Comparison of ENCODE assay signal across 18 cellular contexts in genomic region chr4:102281171-102281842, GRCh38.
DNase-seq lines count a peak whose midpoint lies in the region; ATAC-seq and TF ChIP-seq lines count a peak whose summit lies in the region.
"Had no signal": no experiment of that assay in that cellular context is flagged by ENCODE, and none has a peak within 500 bp of the region (broad histone marks: within the 10 kb centered on the region; RNA-seq: fewer than 3 reads in every experiment).

No MANE protein-coding gene starts in this region.

- no peaks in the 10 kb centered on the region for H3K27me3 Mint-ChIP-seq in activated naive CD8-positive, alpha-beta T cell treated with anti-CD3 and anti-CD28 coated beads, Interleukin-2, amount 50 U/mL, for 24 hours
- H3K27me3 Mint-ChIP-seq: CD4-positive, CD25-positive, alpha-beta regulatory T cell had no signal

- H2AFZ ChIP-seq in DND-41 (ENCODE audit: low read depth, low read length) (no peak overlapping the region), neural cell (ENCODE audit: low read depth, low read length) (no peak overlapping the region)

- H3K4me2 ChIP-seq in DND-41 (ENCODE audit: insufficient read depth, low read length) (no peak overlapping the region), neural cell (ENCODE audit: low read length) (no peak overlapping the region)

- 0 out of 3 replicates have a peak, but pooled peaks have one; percentile 17 for ATAC-seq in DND-41 (ENCODE audit: insufficient read depth, low read depth)
- ATAC-seq in activated naive CD8-positive, alpha-beta T cell treated with anti-CD3 and anti-CD28 coated beads, Interleukin-2, amount 50 U/mL, for 24 hours, result peak; percentile 40

- H3K9me3 Mint-ChIP-seq in activated naive CD8-positive, alpha-beta T cell treated with anti-CD3 and anti-CD28 coated beads, Interleukin-2, amount 50 U/mL, for 24 hours, result peaks cover 9% of the 10 kb centered on the region

- H3K27ac Mint-ChIP-seq in activated naive CD8-positive, alpha-beta T cell treated with anti-CD3 and anti-CD28 coated beads, Interleukin-2, amount 50 U/mL, for 24 hours, result no peak overlapping the region

- no peaks in the 10 kb centered on the region for H4K20me1 ChIP-seq in DND-41 (ENCODE audit: insufficient read depth, low read length)
- no peaks in the 10 kb centered on the region for H4K20me1 ChIP-seq in neural cell (ENCODE audit: insufficient read depth)

- no peak for TF ChIP-seq EP300 in neural cell (conservative IDR thresholded peaks at IDR 0.05; ENCODE audit: poor library complexity, severe bottlenecking)

- H3K4me3 ChIP-seq in DND-41 (ENCODE audit: low read depth in 1 of 2, low read length in 2 of 2) (no peak overlapping the region), neural cell (ENCODE audit: low read length) (no peak overlapping the region)
- H3K4me3 ChIP-seq: HAP-1, SJSA1 had no signal

- 0 out of 2 replicates have a peak, but pooled peaks cover 2% of the 10 kb centered on the region for H3K79me2 ChIP-seq in DND-41 (ENCODE audit: insufficient read depth, low read length)
- no peaks in the 10 kb centered on the region for H3K79me2 ChIP-seq in neural cell (replicated peaks; ENCODE audit: insufficient read depth, low read length)

- no peak overlapping the region for H3K4me3 Mint-ChIP-seq in activated naive CD8-positive, alpha-beta T cell treated with anti-CD3 and anti-CD28 coated beads, Interleukin-2, amount 50 U/mL, for 24 hours
- H3K4me3 Mint-ChIP-seq: CD4-positive, CD25-positive, alpha-beta regulatory T cell had no signal

- H3K27ac ChIP-seq in C4-2B (peak overlapping the region; percentile 49; the same call in 1 of the 2 replicates), DND-41 (ENCODE audit: low read length) (no peak overlapping the region), neural cell (ENCODE audit: low read length) (peak overlapping the region; percentile 0)
- H3K27ac ChIP-seq: SJSA1 had no signal

- no peak for TF ChIP-seq RAD21 in neural cell (conservative IDR thresholded peaks at IDR 0.05)

- peaks cover 7% of the 10 kb centered on the region for H3K4me1 Mint-ChIP-seq in activated naive CD8-positive, alpha-beta T cell treated with anti-CD3 and anti-CD28 coated beads, Interleukin-2, amount 50 U/mL, for 24 hours

- DNase-seq in DND-41, result no peak
- no peak for DNase-seq in activated naive CD8-positive, alpha-beta T cell treated with anti-CD3 and anti-CD28 coated beads, Interleukin-2, amount 50 U/mL, for 24 hours
- no peak for DNase-seq in A172 (ENCODE audit: low spot score)
- DNase-seq in NCI-H1694 (lab: John Stamatoyannopoulos, UW), result no peak
- DNase-seq in central memory CD4-positive, alpha-beta T cell, result no peak
- DNase-seq: ACHN; AML-193; Caco-2; CD4-positive, CD25-positive, alpha-beta regulatory T cell; NCI-H1092 treated with DMSO at 0.1 percent for 48 hours; NCI-H2107; NCI-H345; NCI-H526; RPMI8226 had no signal

- H3K36me3 Mint-ChIP-seq in activated naive CD8-positive, alpha-beta T cell treated with anti-CD3 and anti-CD28 coated beads, Interleukin-2, amount 50 U/mL, for 24 hours (ENCODE audit: low read depth), result peaks cover 40% of the 10 kb centered on the region

- no peaks in the 10 kb centered on the region for H3K9me3 ChIP-seq in DND-41 (ENCODE audit: insufficient read depth, low read length, severe bottlenecking)
- no peaks in the 10 kb centered on the region for H3K9me3 ChIP-seq in neural cell (ENCODE audit: low read length)
- H3K9me3 ChIP-seq: Caco-2, HAP-1, SJSA1 had no signal

- H3K36me3 ChIP-seq in DND-41 (ENCODE audit: insufficient read depth, low read length), result peaks cover 13% of the 10 kb centered on the region; the same call in 1 of the 2 replicates
- no peaks in the 10 kb centered on the region for H3K36me3 ChIP-seq in neural cell (ENCODE audit: insufficient read depth, low read length)
- H3K36me3 ChIP-seq: HAP-1, SJSA1 had no signal

- H3K27me3 ChIP-seq in DND-41 (ENCODE audit: insufficient read depth, low read length, poor library complexity) (no peaks in the 10 kb centered on the region), neural cell (ENCODE audit: insufficient read depth, low read depth, low read length) (no peaks in the 10 kb centered on the region)
- H3K27me3 ChIP-seq: SJSA1 had no signal

- no peaks in the 10 kb centered on the region for H3K4me1 ChIP-seq in DND-41 (ENCODE audit: insufficient read depth, low read length)
- H3K4me1 ChIP-seq: Caco-2, HAP-1 had no signal

- no peaks in the 10 kb centered on the region for H3K9me2 ChIP-seq in neural cell (ENCODE audit: insufficient read depth, low read length)

- no peak overlapping the region for H3K9ac ChIP-seq in DND-41 (ENCODE audit: low read depth, low read length)
- H3K9ac ChIP-seq in neural cell (ENCODE audit: low read length), result no peak overlapping the region

- TF ChIP-seq CTCF in C4-2B (conservative IDR thresholded peaks at IDR 0.05) (no peak), DND-41 (IDR thresholded peaks at IDR 0.05; ENCODE audit: borderline replicate concordance, extremely low read depth, low read length, poor library complexity, severe bottlenecking) (no peak), neural cell (IDR thresholded peaks at IDR 0.05; ENCODE audit: poor library complexity, severe bottlenecking) (no peak)

- H3F3A ChIP-seq in neural cell (ENCODE audit: insufficient read depth, low read length, poor library complexity, severe bottlenecking), result no peaks in the 10 kb centered on the region

TF ChIP-seq in neural cell, 6 proteins besides CTCF, POLR2A, EP300 and RAD21:
- no peak for TF ChIP-seq EZH2 (IDR thresholded peaks at IDR 0.05; ENCODE audit: borderline replicate concordance, insufficient read depth, low read length, poor library complexity, severe bottlenecking)
- no peak for TF ChIP-seq TAF1 (IDR thresholded peaks at IDR 0.05; ENCODE audit: low read depth)
- no peak for TF ChIP-seq POLR2AphosphoS5 (IDR thresholded peaks at IDR 0.05)
- no peak for TF ChIP-seq MXI1 (conservative IDR thresholded peaks at IDR 0.05; ENCODE audit: poor library complexity, severe bottlenecking)
- TF ChIP-seq REST (IDR thresholded peaks at IDR 0.05; ENCODE audit: borderline replicate concordance), result no peak
- no peak for TF ChIP-seq SMC3 (conservative IDR thresholded peaks at IDR 0.05; ENCODE audit: poor library complexity)
